ENCODE assay signal across 10 cellular contexts in the genomic region with DNA sequence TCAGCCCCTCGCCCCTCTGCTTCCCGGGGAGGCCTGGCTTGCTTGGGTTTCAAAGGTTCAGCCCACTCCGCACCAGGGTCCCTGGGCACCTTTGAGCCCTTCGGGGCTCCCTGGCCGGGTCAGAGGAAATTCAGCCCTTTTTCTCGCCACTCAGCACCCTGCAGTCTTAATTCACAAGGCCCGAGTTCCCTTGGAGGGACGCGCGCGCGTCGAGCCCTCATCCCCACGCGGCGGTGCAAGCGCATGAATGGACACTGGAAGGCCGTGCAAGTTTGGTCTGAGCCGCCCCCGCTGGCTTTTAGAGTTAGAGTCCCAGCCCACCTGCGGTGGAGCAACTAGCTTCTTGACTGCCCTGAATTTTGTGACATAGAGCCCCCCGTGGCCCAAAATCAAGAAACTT. TPM values are rescaled to one million over a fixed set of nuclear protein-coding genes. Genes with fewer than 3 reads are reported as not detected.
DNase-seq lines count a peak whose midpoint lies in the region; ATAC-seq and TF ChIP-seq lines count a peak whose summit lies in the region.
"Had no signal": no experiment of that assay in that cellular context is flagged by ENCODE, and none has a peak within 500 bp of the region (broad histone marks: within the 10 kb centered on the region; RNA-seq: fewer than 3 reads in every experiment).

No MANE protein-coding gene starts in this region.

- H3K79me1 ChIP-seq in mesendoderm (ENCODE audit: low read length), result no peaks in the 10 kb centered on the region

- H3K56ac ChIP-seq in mesendoderm (ENCODE audit: low read length), result no peak overlapping the region

- H2BK120ac ChIP-seq in mesendoderm (ENCODE audit: low read depth, low read length), result no peak overlapping the region

- no peak overlapping the region for H2BK15ac ChIP-seq in mesendoderm (replicated peaks; ENCODE audit: low read depth)

- no peak overlapping the region for H4K5ac ChIP-seq in mesendoderm (ENCODE audit: low read length)

- ATAC-seq in HG02884 (IDR thresholded peaks at IDR 0.05; ENCODE audit: unreplicated experiment) (no peak), GM21423 (IDR thresholded peaks at IDR 0.05; ENCODE audit: unreplicated experiment) (no peak)

- DNase-seq in DMS 273 (lab: John Stamatoyannopoulos, UW; ENCODE audit: unreplicated experiment) (peak; percentile 67), DMS 273 treated with DMSO at 0.1 percent for 48 hours (lab: John Stamatoyannopoulos, UW) (no peak), chondrocyte (ENCODE audit: low spot score) (peak; percentile 88), mesendoderm (peak; percentile 14), tibial nerve (ENCODE audit: low spot score in 2 of 2) (peak in 1 of 2 donors; percentile 12), MM.1S (no peak)

- no peak overlapping the region for H3K4ac ChIP-seq in mesendoderm (ENCODE audit: low read depth, low read length)

- H3K27ac ChIP-seq in mesendoderm (ENCODE audit: low read depth, low read length) (no peak overlapping the region), tibial nerve (peak overlapping the region; percentile 64 to 93 (median 85)), MM.1S (ENCODE audit: low read length) (no peak overlapping the region)
- H3K27ac ChIP-seq: 22Rv1 had no signal

- no peak overlapping the region for H4K8ac ChIP-seq in mesendoderm (ENCODE audit: low read depth, low read length)

- H3K4me2 ChIP-seq in mesendoderm (ENCODE audit: low read length) (no peak overlapping the region), MM.1S (ENCODE audit: low read depth, low read length) (no peak overlapping the region)

- no peaks in the 10 kb centered on the region for H3K9me3 Mint-ChIP-seq in chondrocyte (ENCODE audit: low read depth)

- H3K27me3 ChIP-seq in mesendoderm (ENCODE audit: insufficient read depth, low read length, poor library complexity) (peaks cover 41% of the 10 kb centered on the region), tibial nerve (peaks cover 0 to 31% of the 10 kb centered on the region in 2 donors), MM.1S (replicated peaks; ENCODE audit: insufficient read depth, low read length) (peaks cover 19% of the 10 kb centered on the region)

- H3K9me3 ChIP-seq in tibial nerve (no peaks in the 10 kb centered on the region), MM.1S (replicated peaks; ENCODE audit: insufficient read depth, low read length) (no peaks in the 10 kb centered on the region)

- H3K9me2 ChIP-seq in MM.1S (replicated peaks; ENCODE audit: insufficient read depth, low read length), result no peaks in the 10 kb centered on the region

- H3K79me2 ChIP-seq in mesendoderm (ENCODE audit: control insufficient read depth, insufficient read depth, low read length) (no peaks in the 10 kb centered on the region), MM.1S (ENCODE audit: low read length) (no peaks in the 10 kb centered on the region)

- H3K23ac ChIP-seq in mesendoderm (ENCODE audit: low read length), result no peak overlapping the region

- no peak overlapping the region for H2BK5ac ChIP-seq in mesendoderm (ENCODE audit: low read length)

- peaks cover 22% of the 10 kb centered on the region for H3K36me3 Mint-ChIP-seq in chondrocyte (ENCODE audit: low read depth)

- no CpG with 5 or more reads among the region's 22 CpGs for WGBS in mesendoderm (ENCODE audit: extremely low coverage, insufficient coverage, low lambda C conversion rate)
- WGBS in tibial nerve, 2 donors, result 26 to 38% methylated on average over 21 to 22 of the region's 22 CpGs

- no peak overlapping the region for H2AFZ ChIP-seq in MM.1S (ENCODE audit: low read length)

- no peak overlapping the region for H2AK5ac ChIP-seq in mesendoderm (ENCODE audit: low read length)

- H3K27me3 Mint-ChIP-seq in chondrocyte (ENCODE audit: low read depth), result no peaks in the 10 kb centered on the region

- peaks cover 66% of the 10 kb centered on the region for H3K4me1 Mint-ChIP-seq in chondrocyte (ENCODE audit: low read depth)

- TF ChIP-seq POLR2A in tibial nerve (IDR thresholded peaks at IDR 0.05), result no peak

- H3K18ac ChIP-seq in mesendoderm (ENCODE audit: low read length), result peak overlapping the region; percentile 60

- no peaks in the 10 kb centered on the region for H4K20me1 ChIP-seq in MM.1S (ENCODE audit: insufficient read depth, low read length)

- peak overlapping the region; percentile 99 for H3K27ac Mint-ChIP-seq in chondrocyte (ENCODE audit: unreplicated experiment)

- H3K9ac ChIP-seq in mesendoderm (ENCODE audit: low read length) (no peak overlapping the region), MM.1S (ENCODE audit: low read length) (no peak overlapping the region)

- H3K4me1 ChIP-seq in mesendoderm (ENCODE audit: control insufficient read depth, low read depth, low read length), result no peaks in the 10 kb centered on the region
- peaks cover 0 to 37% (median 0%) of the 10 kb centered on the region in 4 donors for H3K4me1 ChIP-seq in tibial nerve
- H3K4me1 ChIP-seq in MM.1S (ENCODE audit: low read length), result peaks cover 6% of the 10 kb centered on the region; the same call in 1 of the 2 replicates

- peak in 1 of 2 donors; percentile 23 for TF ChIP-seq EP300 in tibial nerve (IDR thresholded peaks at IDR 0.05)

- H3K4me3 Mint-ChIP-seq in chondrocyte (ENCODE audit: unreplicated experiment), result peak overlapping the region; percentile 93

- TF ChIP-seq CTCF in chondrocyte (IDR thresholded peaks at IDR 0.05), result no peak
- no peak for TF ChIP-seq CTCF in tibial nerve (IDR thresholded peaks at IDR 0.05)
- no peak for TF ChIP-seq CTCF in MM.1S (IDR thresholded peaks at IDR 0.05; ENCODE audit: low read length)

- H3K4me3 ChIP-seq in mesendoderm (ENCODE audit: low read length) (no peak overlapping the region), tibial nerve (peak overlapping the region; percentile 3 to 75 (median 44)), MM.1S (ENCODE audit: low read length) (no peak overlapping the region)

- H3F3A ChIP-seq in MM.1S (ENCODE audit: insufficient read depth, low read length), result no peaks in the 10 kb centered on the region

- H3K36me3 ChIP-seq in mesendoderm (ENCODE audit: control insufficient read depth, insufficient read depth, low read length) (no peaks in the 10 kb centered on the region), tibial nerve (no peaks in the 10 kb centered on the region), MM.1S (replicated peaks; ENCODE audit: insufficient read depth, low read length) (no peaks in the 10 kb centered on the region)
- H3K36me3 ChIP-seq: WERI-Rb-1 had no signal

RNA-seq across cellular contexts. Expression of a gene that starts 4.5 kb away (rescaled TPM):
- total RNA-seq in chondrocyte, result 60.9 to 71.5 TPM (median 67.9 TPM) in 3 replicates
- 0.06 TPM for polyA plus RNA-seq in mesendoderm (2013, experiment 1 of 2)
- polyA plus RNA-seq in mesendoderm (2013, experiment 2 of 2), result 0.11 TPM
- 10 to 100 TPM; 47.4 to 76.5 (median 53.9) TPM for total RNA-seq in tibial nerve

Comparison
In these comparisons a context has a peak if more than half of its experiments do, and no peak if none do; other contexts are left out.
1. DNase-seq: peak in DMS 273 (single experiment), chondrocyte (single experiment) and mesendoderm (single experiment); none in DMS 273 treated with DMSO at 0.1 percent for 48 hours (single experiment) and MM.1S (single experiment).
2. H3K27ac ChIP-seq: peak in tibial nerve (4 of 4); none in mesendoderm (single experiment) and MM.1S (single experiment).
3. H3K4me3 ChIP-seq: peak in tibial nerve (4 of 4); none in mesendoderm (single experiment) and MM.1S (single experiment).